Comparison of ENCODE assay signal across 11 cellular contexts in the genomic region with DNA sequence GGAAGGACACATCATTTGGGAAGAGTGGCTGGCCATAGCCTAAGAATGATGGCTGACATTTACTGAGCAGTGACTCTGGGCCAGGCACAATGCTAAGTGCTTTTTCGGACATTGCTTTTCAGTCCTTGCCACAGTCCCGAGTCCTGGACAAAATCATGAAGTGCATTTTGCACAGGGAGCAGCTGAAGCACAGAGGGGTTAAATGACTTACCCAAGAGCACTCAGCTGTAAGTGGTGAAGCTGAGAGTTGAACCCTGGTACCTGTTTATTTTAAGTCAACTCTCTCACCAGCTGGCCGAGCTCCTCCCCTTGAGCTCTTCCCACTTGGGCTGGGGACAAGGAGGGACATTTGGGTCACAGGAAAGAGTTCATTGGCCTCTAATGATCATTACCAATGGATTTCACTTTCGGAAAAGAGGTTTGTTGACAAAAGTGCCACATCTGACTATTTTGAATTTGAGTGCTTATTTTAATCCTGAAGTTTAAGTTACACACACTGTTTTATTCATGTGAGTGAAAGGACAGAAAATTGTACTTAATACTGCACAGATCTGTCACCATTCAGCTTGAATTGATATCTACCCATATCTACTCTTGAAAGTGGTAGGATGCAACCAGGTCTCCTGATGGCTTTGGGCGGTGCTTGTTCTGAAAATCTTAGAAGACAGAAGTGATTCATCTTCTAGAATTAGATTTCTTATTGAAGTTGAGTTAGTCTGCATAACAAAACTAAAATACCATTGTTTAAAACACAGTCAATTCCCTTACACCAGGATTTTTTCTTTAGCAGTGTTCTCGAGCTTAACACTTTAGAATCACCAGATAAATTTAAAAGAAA.
DNase-seq lines count a peak whose midpoint lies in the region; ATAC-seq and TF ChIP-seq lines count a peak whose summit lies in the region.
"Had no signal": no experiment of that assay in that cellular context is flagged by ENCODE, and none has a peak within 500 bp of the region (broad histone marks: within the 10 kb centered on the region; RNA-seq: fewer than 3 reads in every experiment).

No MANE protein-coding gene starts in this region.

- H3K27me3 Mint-ChIP-seq in Caco-2 (ENCODE audit: insufficient read depth, unreplicated experiment), result no peaks in the 10 kb centered on the region
- H3K27me3 Mint-ChIP-seq in CD4-positive, alpha-beta memory T cell, result peaks cover 0 to 3% of the 10 kb centered on the region in 2 donors

- H3K79me2 ChIP-seq in OCI-LY7 (ENCODE audit: insufficient read depth, low read depth, low read length), result no peaks in the 10 kb centered on the region

- H3K4me3 ChIP-seq in Caco-2 (ENCODE audit: low read depth, low read length) (peak overlapping the region; percentile 29), body of pancreas (no peak overlapping the region), spleen (no peak overlapping the region), OCI-LY7 (ENCODE audit: low read depth, low read length, poor library complexity, severe bottlenecking) (no peak overlapping the region)
- no peak overlapping the region for H3K4me3 ChIP-seq in CD4-positive, alpha-beta memory T cell (ENCODE audit: low read length in 2 of 2)
- H3K4me3 ChIP-seq: BLaER1 treated with 17β-estradiol and CSF1 and Interleukin-3, amounts not matched to agents 10 nM and 100 nM; cardiac muscle cell had no signal

- no peak overlapping the region for H3K4me2 ChIP-seq in OCI-LY7 (ENCODE audit: low read length)
- H3K4me2 ChIP-seq: BLaER1 treated with 17β-estradiol and CSF1 and Interleukin-3, amounts not matched to agents 10 nM and 100 nM had no signal

- TF ChIP-seq CTCF in Caco-2 (IDR thresholded peaks at IDR 0.05; ENCODE audit: insufficient read depth in 1 of 2, low read depth in 1 of 2, low read length in 1 of 2, severe bottlenecking in 1 of 2, unreplicated experiment in 1 of 2) (no peak), body of pancreas (IDR thresholded peaks at IDR 0.05) (no peak), spleen (IDR thresholded peaks at IDR 0.05 in 8 of 11, conservative IDR thresholded peaks at IDR 0.05 in 3 of 11) (no peak), OCI-LY7 (conservative IDR thresholded peaks at IDR 0.05; ENCODE audit: low read length) (no peak)

- CTCF ChIA-PET in Caco-2 (lab: Charles Lee), result no interaction called here
- CTCF ChIA-PET in CD4-positive, alpha-beta memory T cell (lab: Charles Lee; ENCODE audit: partially characterized antibody), result no interaction called here
- CTCF ChIA-PET in OCI-LY7 (lab: Charles Lee; ENCODE audit: unreplicated experiment), result no interaction called here

- 80 to 83% methylated on average over 6 of the region's 6 CpGs for WGBS in body of pancreas, 2 donors
- WGBS in spleen, 5 donors, result 81 to 90% (median 89%) methylated on average over 6 of the region's 6 CpGs

- H3K27ac Mint-ChIP-seq in Caco-2 (ENCODE audit: unreplicated experiment), result no peak overlapping the region
- no peak overlapping the region for H3K27ac Mint-ChIP-seq in CD4-positive, alpha-beta memory T cell

- no peaks in the 10 kb centered on the region for H3K9me2 ChIP-seq in OCI-LY7 (ENCODE audit: insufficient read depth, low read length)

- no peak overlapping the region for H3K4me3 Mint-ChIP-seq in Caco-2 (ENCODE audit: unreplicated experiment)
- H3K4me3 Mint-ChIP-seq in CD4-positive, alpha-beta memory T cell, result no peak overlapping the region

- intact Hi-C loops in Caco-2 (cut with micrococcal nuclease; ENCODE audit: unreplicated experiment), result no loop called here
- intact Hi-C loops in body of pancreas (cut with DNase I), result no loop called here
- intact Hi-C loops in spleen (cut with DNase I; ENCODE audit: low total_unique reads), result no loop called here
- intact Hi-C loops in CD4-positive, alpha-beta memory T cell (cut with micrococcal nuclease), result no loop called here
- intact Hi-C loops in OCI-LY7 (cut with micrococcal nuclease; ENCODE audit: unreplicated experiment), result no loop called here

- POLR2A ChIA-PET in Caco-2 (lab: Charles Lee) (no interaction called here), OCI-LY7 (lab: Charles Lee) (interaction anchor here (0.7 kb wide), 1 partner anchor 10 kb away, joined by 3 read pairs; no protein-coding TSS in a partner anchor)
- POLR2A ChIA-PET in CD4-positive, alpha-beta memory T cell (lab: Charles Lee; ENCODE audit: partially characterized antibody), result no interaction called here

- H3K27ac ChIP-seq in body of pancreas, result peak overlapping the region; percentile 11 to 47 (median 44)
- peak overlapping the region in 5 of 8 donors; percentile 27 to 72 (median 57) for H3K27ac ChIP-seq in spleen
- no peak overlapping the region for H3K27ac ChIP-seq in CD4-positive, alpha-beta memory T cell (ENCODE audit: low read depth, low read length)
- no peak overlapping the region for H3K27ac ChIP-seq in OCI-LY7 (ENCODE audit: low read depth, low read length, poor library complexity, severe bottlenecking)
- H3K27ac ChIP-seq: BLaER1 treated with 17β-estradiol and CSF1 and Interleukin-3, amounts not matched to agents 10 nM and 100 nM; cardiac muscle cell; neutrophil had no signal

- H3K27me3 ChIP-seq in Caco-2 (replicated peaks; ENCODE audit: control insufficient read depth, insufficient read depth, low read length) (no peaks in the 10 kb centered on the region), body of pancreas (no peaks in the 10 kb centered on the region), spleen (replicated peaks in 1 of 7) (no peaks in the 10 kb centered on the region)
- no peaks in the 10 kb centered on the region for H3K27me3 ChIP-seq in CD4-positive, alpha-beta memory T cell (ENCODE audit: insufficient read depth, low read length)
- H3K27me3 ChIP-seq: BLaER1 treated with 17β-estradiol and CSF1 and Interleukin-3, amounts not matched to agents 10 nM and 100 nM; cardiac muscle cell; neutrophil had no signal

- no peak for ATAC-seq in body of pancreas
- ATAC-seq in left lobe of liver, result peak; percentile 65
- ATAC-seq in HG02938 (IDR thresholded peaks at IDR 0.05; ENCODE audit: unreplicated experiment), result no peak

- DNase-seq in Caco-2, result no peak
- DNase-seq in body of pancreas, result no peak
- DNase-seq in left lobe of liver (ENCODE audit: low spot score), result peak; percentile 88
- no peak for DNase-seq in spleen
- DNase-seq in activated CD4-positive, CD25-positive, alpha-beta regulatory T cell treated with anti-CD3 and anti-CD28 coated beads, Interleukin-2, amount 50 U/mL, for 72 hours, result no peak
- DNase-seq in CD4-positive, alpha-beta memory T cell, result no peak
- DNase-seq in OCI-LY7 (ENCODE audit: low spot score), result no peak

- H3K36me3 ChIP-seq in Caco-2 (ENCODE audit: control insufficient read depth, insufficient read depth, low read length), result no peaks in the 10 kb centered on the region
- no peaks in the 10 kb centered on the region for H3K36me3 ChIP-seq in body of pancreas (replicated peaks in 1 of 2; ENCODE audit: insufficient read depth in 1 of 2, low read depth in 2 of 2)
- H3K36me3 ChIP-seq in spleen, result no peaks in the 10 kb centered on the region
- no peaks in the 10 kb centered on the region for H3K36me3 ChIP-seq in CD4-positive, alpha-beta memory T cell (ENCODE audit: insufficient read depth, low read length)
- H3K36me3 ChIP-seq in OCI-LY7 (ENCODE audit: insufficient read depth, low read length), result no peaks in the 10 kb centered on the region
- H3K36me3 ChIP-seq: BLaER1 treated with 17β-estradiol and CSF1 and Interleukin-3, amounts not matched to agents 10 nM and 100 nM; cardiac muscle cell; neutrophil had no signal

- peaks cover 21% of the 10 kb centered on the region for H3K4me1 Mint-ChIP-seq in Caco-2 (ENCODE audit: low read depth, unreplicated experiment)
- H3K4me1 Mint-ChIP-seq in CD4-positive, alpha-beta memory T cell, result peaks cover 0 to 8% (median 0%) of the 10 kb centered on the region in 4 donors

- H3K4me1 ChIP-seq in Caco-2 (peaks cover 38% of the 10 kb centered on the region), body of pancreas (peaks cover 45% of the 10 kb centered on the region), spleen (peaks cover 0 to 29% (median 9%) of the 10 kb centered on the region in 6 donors), OCI-LY7 (ENCODE audit: insufficient read depth, low read length, poor library complexity, severe bottlenecking) (peaks cover 11% of the 10 kb centered on the region)
- H3K4me1 ChIP-seq in CD4-positive, alpha-beta memory T cell (ENCODE audit: insufficient read depth, low read length), result no peaks in the 10 kb centered on the region

- no peaks in the 10 kb centered on the region for H3K9me3 Mint-ChIP-seq in Caco-2 (ENCODE audit: unreplicated experiment)
- H3K9me3 Mint-ChIP-seq in CD4-positive, alpha-beta memory T cell, result no peaks in the 10 kb centered on the region

- H2AFZ ChIP-seq in OCI-LY7 (ENCODE audit: low read length), result no peak overlapping the region

- TF ChIP-seq POLR2A in body of pancreas (IDR thresholded peaks at IDR 0.05), result no peak
- TF ChIP-seq POLR2A in spleen (IDR thresholded peaks at IDR 0.05), result no peak

- H3K36me3 Mint-ChIP-seq in Caco-2 (ENCODE audit: insufficient read depth, unreplicated experiment), result no peaks in the 10 kb centered on the region
- H3K36me3 Mint-ChIP-seq in CD4-positive, alpha-beta memory T cell, result no peaks in the 10 kb centered on the region

- no TSS peak for BruUV-seq in Caco-2 (replicated peaks; lab: Mats Ljungman, UMichigan)
- BruUV-seq in OCI-LY7 (replicated peaks; lab: Mats Ljungman, UMichigan), result no TSS peak

- H4K20me1 ChIP-seq in OCI-LY7 (ENCODE audit: insufficient read depth, low read length), result no peaks in the 10 kb centered on the region
- H4K20me1 ChIP-seq: BLaER1 treated with 17β-estradiol and CSF1 and Interleukin-3, amounts not matched to agents 10 nM and 100 nM had no signal

- 0 out of 2 replicates have a peak, but pooled peaks cover 5% of the 10 kb centered on the region for H3K9me3 ChIP-seq in Caco-2
- H3K9me3 ChIP-seq in body of pancreas, result no peaks in the 10 kb centered on the region
- H3K9me3 ChIP-seq in spleen, result peaks cover 0 to 10% (median 3%) of the 10 kb centered on the region in 8 donors
- H3K9me3 ChIP-seq in CD4-positive, alpha-beta memory T cell (ENCODE audit: control insufficient read depth in 1 of 2, low read length in 2 of 2), result no peaks in the 10 kb centered on the region
- peaks cover 11% of the 10 kb centered on the region; the same call in 1 of the 2 replicates for H3K9me3 ChIP-seq in OCI-LY7 (ENCODE audit: low read length)
- H3K9me3 ChIP-seq: neutrophil had no signal

Comparison
In these comparisons a context has a peak if more than half of its experiments do, and no peak if none do; other contexts are left out.
1. H3K27ac ChIP-seq: peak in body of pancreas (4 of 4) and spleen (5 of 8); none in CD4-positive, alpha-beta memory T cell (single experiment) and OCI-LY7 (single experiment).